8 cellular contexts compared by ENCODE assay signal in the genomic region with DNA sequence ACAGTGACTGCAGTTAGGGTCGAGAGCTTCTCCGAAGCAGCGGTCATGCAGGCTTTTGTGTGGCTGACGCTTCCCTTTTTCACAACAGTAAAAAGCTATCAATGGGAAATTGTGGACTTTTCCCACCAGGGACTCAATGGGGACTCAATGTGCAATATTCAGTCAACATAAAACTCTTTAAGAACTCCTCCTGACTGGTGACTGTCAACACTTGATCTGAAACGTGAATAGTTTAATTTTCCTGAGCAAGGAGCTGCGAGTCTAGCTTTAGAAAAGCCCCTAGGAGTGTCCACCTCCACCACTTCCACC. TPM values are rescaled to one million over a fixed set of nuclear protein-coding genes. Genes with fewer than 3 reads are reported as not detected.
A peak's percentile ranks its signal among the peaks of the same experiment; 100 is the strongest.
DNase-seq lines count a peak whose midpoint lies in the region; ATAC-seq and TF ChIP-seq lines count a peak whose summit lies in the region.

No MANE protein-coding gene starts in this region.

- no peak for DNase-seq in activated T-cell treated with anti-CD3 and anti-CD28 coated beads, Interleukin-2, amount 50 U/mL, for 24 hours
- DNase-seq in activated T-cell treated with anti-CD3 and anti-CD28 coated beads for 4 hours = no peak
- no peak for DNase-seq in WTC11 (ENCODE audit: low spot score)
- peak in 1 of 2 donors; percentile 10 for DNase-seq in suprapubic skin (ENCODE audit: low spot score in 2 of 2)
- DNase-seq in occipital lobe (lab: John Stamatoyannopoulos, UW) = no peak
- DNase-seq in DMS114 treated with DMSO at 0.1 percent for 48 hours (lab: John Stamatoyannopoulos, UW; ENCODE audit: unreplicated experiment) = no peak

- H3K27ac Mint-ChIP-seq in activated T-cell treated with anti-CD3 and anti-CD28 coated beads, Interleukin-2, amount 50 U/mL, for 24 hours = peak overlapping the region; percentile 92
- H3K27ac Mint-ChIP-seq in WTC11 = no peak overlapping the region

- peak overlapping the region; percentile 65; the same call in 1 of the 2 replicates for H3K4me3 ChIP-seq in iPS-18c (ENCODE audit: insufficient read depth, low read depth, low read length)
- H3K4me3 ChIP-seq in suprapubic skin = peak overlapping the region; percentile 78

- H3K4me3 Mint-ChIP-seq in activated T-cell treated with anti-CD3 and anti-CD28 coated beads, Interleukin-2, amount 50 U/mL, for 24 hours = peak overlapping the region; percentile 88
- peak overlapping the region; percentile 64 for H3K4me3 Mint-ChIP-seq in WTC11

- TF ChIP-seq POLR2A in suprapubic skin (IDR thresholded peaks at IDR 0.05) = no peak

- ATAC-seq in WTC11 = no peak
- ATAC-seq in GM18517 (IDR thresholded peaks at IDR 0.05; ENCODE audit: unreplicated experiment) = no peak

- POLR2A ChIA-PET in WTC11 (lab: Charles Lee) = no interaction called here

- peaks cover 51% of the 10 kb centered on the region for H3K4me1 ChIP-seq in suprapubic skin

- CTCF ChIA-PET in WTC11 (lab: Charles Lee) = interaction anchor here (0.9 to 4.3 kb wide), 5 partner anchors 23 to 198 kb away, joined by 4 to 23 read pairs (median 5); no protein-coding TSS in a partner anchor

- peaks cover 30% of the 10 kb centered on the region for H3K4me1 Mint-ChIP-seq in activated T-cell treated with anti-CD3 and anti-CD28 coated beads, Interleukin-2, amount 50 U/mL, for 24 hours (ENCODE audit: low read depth)
- H3K4me1 Mint-ChIP-seq in WTC11 = peaks cover 9% of the 10 kb centered on the region

- H3K27me3 Mint-ChIP-seq in activated T-cell treated with anti-CD3 and anti-CD28 coated beads, Interleukin-2, amount 50 U/mL, for 24 hours = peaks cover 4% of the 10 kb centered on the region
- H3K27me3 Mint-ChIP-seq in WTC11 (ENCODE audit: low read depth) = peaks cover 37% of the 10 kb centered on the region

- 81% methylated on average over 6 of the region's 6 CpGs for WGBS in suprapubic skin

- peaks cover 13% of the 10 kb centered on the region for H3K36me3 ChIP-seq in suprapubic skin

- H3K36me3 Mint-ChIP-seq in activated T-cell treated with anti-CD3 and anti-CD28 coated beads, Interleukin-2, amount 50 U/mL, for 24 hours (ENCODE audit: low read depth) = peaks cover 45% of the 10 kb centered on the region
- H3K36me3 Mint-ChIP-seq in WTC11 = no peaks in the 10 kb centered on the region

- H3K27me3 ChIP-seq in suprapubic skin = peaks cover 19% of the 10 kb centered on the region

- no peaks in the 10 kb centered on the region for H3K9me3 ChIP-seq in iPS-18c (ENCODE audit: control insufficient read depth, insufficient read depth, low read length)
- H3K9me3 ChIP-seq in suprapubic skin = no peaks in the 10 kb centered on the region

- no peak overlapping the region for H3K27ac ChIP-seq in suprapubic skin

- TF ChIP-seq CTCF in WTC11 (IDR thresholded peaks at IDR 0.05) (no peak), suprapubic skin (IDR thresholded peaks at IDR 0.05) (no peak)

- H3K9me3 Mint-ChIP-seq in activated T-cell treated with anti-CD3 and anti-CD28 coated beads, Interleukin-2, amount 50 U/mL, for 24 hours = no peaks in the 10 kb centered on the region
- H3K9me3 Mint-ChIP-seq in WTC11 = no peaks in the 10 kb centered on the region

- TF ChIP-seq EP300 in suprapubic skin (IDR thresholded peaks at IDR 0.05) = no peak

TF ChIP-seq in WTC11, 78 proteins besides CTCF, POLR2A, EP300 and RAD21 (continues in another document):
- no peak for TF ChIP-seq OVOL2 (CRISPR knock-in tag; IDR thresholded peaks at IDR 0.05; ENCODE audit: borderline replicate concordance)
- no peak for TF ChIP-seq ERG (CRISPR knock-in tag; IDR thresholded peaks at IDR 0.05)
- TF ChIP-seq ZNF219 (CRISPR knock-in tag; IDR thresholded peaks at IDR 0.05; ENCODE audit: borderline replicate concordance) = no peak
- TF ChIP-seq USF2 (CRISPR knock-in tag; IDR thresholded peaks at IDR 0.05) = no peak
- TF ChIP-seq ATF3 (CRISPR knock-in tag; conservative IDR thresholded peaks at IDR 0.05) = no peak
- no peak for TF ChIP-seq HMGA2 (CRISPR knock-in tag; IDR thresholded peaks at IDR 0.05)
- no peak for TF ChIP-seq ATF1 (CRISPR knock-in tag; IDR thresholded peaks at IDR 0.05)
- no peak for TF ChIP-seq EMX1 (CRISPR knock-in tag; IDR thresholded peaks at IDR 0.05)
- TF ChIP-seq, protein P1, sequence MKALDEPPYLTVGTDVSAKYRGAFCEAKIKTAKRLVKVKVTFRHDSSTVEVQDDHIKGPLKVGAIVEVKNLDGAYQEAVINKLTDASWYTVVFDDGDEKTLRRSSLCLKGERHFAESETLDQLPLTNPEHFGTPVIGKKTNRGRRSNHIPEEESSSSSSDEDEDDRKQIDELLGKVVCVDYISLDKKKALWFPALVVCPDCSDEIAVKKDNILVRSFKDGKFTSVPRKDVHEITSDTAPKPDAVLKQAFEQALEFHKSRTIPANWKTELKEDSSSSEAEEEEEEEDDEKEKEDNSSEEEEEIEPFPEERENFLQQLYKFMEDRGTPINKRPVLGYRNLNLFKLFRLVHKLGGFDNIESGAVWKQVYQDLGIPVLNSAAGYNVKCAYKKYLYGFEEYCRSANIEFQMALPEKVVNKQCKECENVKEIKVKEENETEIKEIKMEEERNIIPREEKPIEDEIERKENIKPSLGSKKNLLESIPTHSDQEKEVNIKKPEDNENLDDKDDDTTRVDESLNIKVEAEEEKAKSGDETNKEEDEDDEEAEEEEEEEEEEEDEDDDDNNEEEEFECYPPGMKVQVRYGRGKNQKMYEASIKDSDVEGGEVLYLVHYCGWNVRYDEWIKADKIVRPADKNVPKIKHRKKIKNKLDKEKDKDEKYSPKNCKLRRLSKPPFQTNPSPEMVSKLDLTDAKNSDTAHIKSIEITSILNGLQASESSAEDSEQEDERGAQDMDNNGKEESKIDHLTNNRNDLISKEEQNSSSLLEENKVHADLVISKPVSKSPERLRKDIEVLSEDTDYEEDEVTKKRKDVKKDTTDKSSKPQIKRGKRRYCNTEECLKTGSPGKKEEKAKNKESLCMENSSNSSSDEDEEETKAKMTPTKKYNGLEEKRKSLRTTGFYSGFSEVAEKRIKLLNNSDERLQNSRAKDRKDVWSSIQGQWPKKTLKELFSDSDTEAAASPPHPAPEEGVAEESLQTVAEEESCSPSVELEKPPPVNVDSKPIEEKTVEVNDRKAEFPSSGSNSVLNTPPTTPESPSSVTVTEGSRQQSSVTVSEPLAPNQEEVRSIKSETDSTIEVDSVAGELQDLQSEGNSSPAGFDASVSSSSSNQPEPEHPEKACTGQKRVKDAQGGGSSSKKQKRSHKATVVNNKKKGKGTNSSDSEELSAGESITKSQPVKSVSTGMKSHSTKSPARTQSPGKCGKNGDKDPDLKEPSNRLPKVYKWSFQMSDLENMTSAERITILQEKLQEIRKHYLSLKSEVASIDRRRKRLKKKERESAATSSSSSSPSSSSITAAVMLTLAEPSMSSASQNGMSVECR (CRISPR knock-in tag; IDR thresholded peaks at IDR 0.05; ENCODE audit: borderline replicate concordance) = no peak
- no peak for TF ChIP-seq SOX15 (CRISPR knock-in tag; IDR thresholded peaks at IDR 0.05)
- TF ChIP-seq TEAD4 (CRISPR knock-in tag; IDR thresholded peaks at IDR 0.05) = no peak
- TF ChIP-seq, protein P2, sequence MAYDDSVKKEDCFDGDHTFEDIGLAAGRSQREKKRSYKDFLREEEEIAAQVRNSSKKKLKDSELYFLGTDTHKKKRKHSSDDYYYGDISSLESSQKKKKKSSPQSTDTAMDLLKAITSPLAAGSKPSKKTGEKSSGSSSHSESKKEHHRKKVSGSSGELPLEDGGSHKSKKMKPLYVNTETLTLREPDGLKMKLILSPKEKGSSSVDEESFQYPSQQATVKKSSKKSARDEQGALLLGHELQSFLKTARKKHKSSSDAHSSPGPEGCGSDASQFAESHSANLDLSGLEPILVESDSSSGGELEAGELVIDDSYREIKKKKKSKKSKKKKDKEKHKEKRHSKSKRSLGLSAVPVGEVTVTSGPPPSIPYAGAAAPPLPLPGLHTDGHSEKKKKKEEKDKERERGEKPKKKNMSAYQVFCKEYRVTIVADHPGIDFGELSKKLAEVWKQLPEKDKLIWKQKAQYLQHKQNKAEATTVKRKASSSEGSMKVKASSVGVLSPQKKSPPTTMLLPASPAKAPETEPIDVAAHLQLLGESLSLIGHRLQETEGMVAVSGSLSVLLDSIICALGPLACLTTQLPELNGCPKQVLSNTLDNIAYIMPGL (CRISPR knock-in tag; IDR thresholded peaks at IDR 0.05) = no peak
- no peak for TF ChIP-seq PREB (CRISPR knock-in tag; IDR thresholded peaks at IDR 0.05; ENCODE audit: borderline replicate concordance)

RNA-seq across cellular contexts. Expression of gene EXOC3, which starts 28.7 kb away (rescaled TPM):
- total RNA-seq in WTC11 (2021) = 60.1 to 62.4 TPM (median 62.2 TPM) in 3 replicates
- total RNA-seq in suprapubic skin = 100 to 1,000 TPM in 1 of 4 donors, 10 to 100 TPM in 3; 68.9 to 199 (median 83.4) TPM
- total RNA-seq in occipital lobe = 21.5 TPM

RNA-seq across cellular contexts. Expression of gene SLC9A3, which starts 52.5 kb away (rescaled TPM):
- 1.2 to 1.7 TPM (median 1.6 TPM) in 3 replicates for total RNA-seq in WTC11 (2021)
- total RNA-seq in suprapubic skin = 1 to 10 TPM; 3.7 to 5.9 (median 4.3) TPM
- total RNA-seq in occipital lobe = 1.4 TPM
